2 cellular contexts compared by ENCODE assay signal in genomic region chr2:174248187-174248997, GRCh38.
TF ChIP-seq lines count a peak whose summit lies in the region.

Gene OLA1 (minus strand): TSS chr2:174248532. CDS start chr2:174246815, 1,717 bp downstream.

TF ChIP-seq in IMR-90, 13 proteins besides CTCF, POLR2A, EP300 and RAD21:
- TF ChIP-seq CEBPB (IDR thresholded peaks at IDR 0.05; ENCODE audit: low read depth, low read length), result no peak
- peak; percentile 63 for TF ChIP-seq USF2 (IDR thresholded peaks at IDR 0.05; ENCODE audit: low read depth, low read length)
- no peak for TF ChIP-seq NFE2L2 (IDR thresholded peaks at IDR 0.05; ENCODE audit: low read depth, low read length)
- TF ChIP-seq MAFK (IDR thresholded peaks at IDR 0.05; ENCODE audit: low read depth, low read length), result no peak
- no peak for TF ChIP-seq CHD1 (IDR thresholded peaks at IDR 0.05; ENCODE audit: low read depth, low read length)
- no peak; the same call in 1 of the 2 replicates for TF ChIP-seq BHLHE40 (IDR thresholded peaks at IDR 0.05; ENCODE audit: low read depth, low read length)
- TF ChIP-seq ELK1 (IDR thresholded peaks at IDR 0.05; ENCODE audit: borderline replicate concordance, low read depth, low read length), result no peak
- TF ChIP-seq MAZ (IDR thresholded peaks at IDR 0.05; ENCODE audit: borderline replicate concordance, low read depth, low read length), result peak; percentile 74; the same call in 1 of the 2 replicates
- no peak for TF ChIP-seq RFX5 (IDR thresholded peaks at IDR 0.05; ENCODE audit: low read depth, low read length)
- no peak for TF ChIP-seq FOS (IDR thresholded peaks at IDR 0.05; ENCODE audit: low read depth, low read length)
- no peak for TF ChIP-seq SMC3 (IDR thresholded peaks at IDR 0.05; ENCODE audit: low read depth, low read length)
- TF ChIP-seq MXI1 (IDR thresholded peaks at IDR 0.05; ENCODE audit: borderline replicate concordance, low read depth, low read length), result peak; percentile 56; the same call in 1 of the 2 replicates
- TF ChIP-seq RCOR1 (IDR thresholded peaks at IDR 0.05; ENCODE audit: insufficient replicate concordance, low read length), result no peak

TF ChIP-seq in endothelial cell of umbilical vein, 7 proteins besides CTCF, POLR2A, EP300 and RAD21:
- no peak for TF ChIP-seq FOS (IDR thresholded peaks at IDR 0.05; ENCODE audit: borderline replicate concordance, insufficient read depth, low read length)
- peak; percentile 78 for TF ChIP-seq MAX (IDR thresholded peaks at IDR 0.05; ENCODE audit: insufficient read depth, insufficient read length)
- no peak for TF ChIP-seq JUN (IDR thresholded peaks at IDR 0.05; ENCODE audit: borderline replicate concordance, insufficient read depth, insufficient read length, low read depth)
- TF ChIP-seq EZH2 (IDR thresholded peaks at IDR 0.05; ENCODE audit: borderline replicate concordance, low read depth, low read length, severe bottlenecking), result no peak
- TF ChIP-seq GATA2 (IDR thresholded peaks at IDR 0.05; ENCODE audit: insufficient read depth, insufficient read length, low read depth, low read length), result no peak
- peak; percentile 91 for TF ChIP-seq POLR2AphosphoS5 (IDR thresholded peaks at IDR 0.05; ENCODE audit: insufficient read depth, low read depth, low read length)
- no peak for TF ChIP-seq MYC (IDR thresholded peaks at IDR 0.05; ENCODE audit: low read depth, low read length)
